26 cellular contexts compared by ENCODE assay signal in genomic region chr5:148312159-148312558, GRCh38. TPM values are rescaled to one million over a fixed set of nuclear protein-coding genes. Genes with fewer than 3 reads are reported as not detected.
"Had no signal": no experiment of that assay in that cellular context is flagged by ENCODE, and none has a peak within 500 bp of the region (broad histone marks: within the 10 kb centered on the region; RNA-seq: fewer than 3 reads in every experiment).

Gene SPINK7 (plus strand): TSS chr5:148312423. CDS start chr5:148312484, 61 bp downstream.

- DNase-seq: activated CD4-positive, alpha-beta T cell treated with anti-CD3 and anti-CD28 coated beads for 4 hours; activated CD8-positive, alpha-beta memory T cell treated with anti-CD3 and anti-CD28 coated beads, Interleukin-2, amount 50 U/mL, for 48 hours; activated CD8-positive, alpha-beta T cell treated with anti-CD3 and anti-CD28 coated beads for 36 hours; activated naive CD4-positive, alpha-beta T cell treated with anti-CD3 and anti-CD28 coated beads, Interleukin-2, amount 50 U/mL, for 16 hours; activated naive CD8-positive, alpha-beta T cell treated with anti-CD3 and anti-CD28 coated beads, Interleukin-2, amount 10 ng/mL, durations not matched to agents 7 days and 5 days; activated T-cell treated with anti-CD3 and anti-CD28 coated beads, Interleukin-2, amount 50 U/mL, for 1 hour; adrenal gland; anterior cingulate cortex; IMR-90; Kasumi-1; KBM-7; NCI-H1048; NCI-H146; NCI-H187 treated with DMSO at 0.1 percent for 48 hours; NCI-H2081 treated with DMSO at 0.1 percent for 48 hours; NCI-H2171; NCI-H2227 treated with DMSO at 0.1 percent for 48 hours; NCI-H526; SHP77; SW 1271 had no signal

- H3K9me3 ChIP-seq: adrenal gland had no signal

- H3K27ac ChIP-seq: adrenal gland, SJSA1 had no signal

- H3K4me3 ChIP-seq: adrenal gland, SJSA1 had no signal

- H3K27me3 ChIP-seq: adrenal gland, SJSA1 had no signal

- ATAC-seq: activated CD4-positive, CD25-positive, alpha-beta regulatory T cell treated with anti-CD3 and anti-CD28 coated beads, Interleukin-2, amount 50 U/mL, for 24 hours; activated CD8-positive, alpha-beta T cell treated with anti-CD3 and anti-CD28 coated beads for 36 hours; SK-N-SH treated with all-trans-retinoic acid at 6 μM for 48 hours had no signal

- H3K36me3 ChIP-seq: adrenal gland, SJSA1 had no signal

- H3K4me1 ChIP-seq: adrenal gland, SJSA1 had no signal

RNA-seq across cellular contexts. Expression of gene SPINK7, which starts in this region (rescaled TPM):
- total RNA-seq: activated CD8-positive, alpha-beta T cell treated with anti-CD3 and anti-CD28 coated beads for 36 hours; activated naive CD8-positive, alpha-beta T cell treated with anti-CD3 and anti-CD28 coated beads, Interleukin-2, amount 10 ng/mL, durations not matched to agents 7 days and 5 days; adrenal gland; IMR-90; M059J; NCI-H460; SJSA1; T-helper 1 cell treated with Interleukin-12 subunit alpha and Interleukin-12 subunit beta and Interleukin-4 antibody, amounts not matched to agents 30 ng/mL and 1 ng/mL, for 36 hours had no signal
- polyA plus RNA-seq: adrenal gland, IMR-90 had no signal
